ENCODE assay signal across 8 cellular contexts in the genomic region with DNA sequence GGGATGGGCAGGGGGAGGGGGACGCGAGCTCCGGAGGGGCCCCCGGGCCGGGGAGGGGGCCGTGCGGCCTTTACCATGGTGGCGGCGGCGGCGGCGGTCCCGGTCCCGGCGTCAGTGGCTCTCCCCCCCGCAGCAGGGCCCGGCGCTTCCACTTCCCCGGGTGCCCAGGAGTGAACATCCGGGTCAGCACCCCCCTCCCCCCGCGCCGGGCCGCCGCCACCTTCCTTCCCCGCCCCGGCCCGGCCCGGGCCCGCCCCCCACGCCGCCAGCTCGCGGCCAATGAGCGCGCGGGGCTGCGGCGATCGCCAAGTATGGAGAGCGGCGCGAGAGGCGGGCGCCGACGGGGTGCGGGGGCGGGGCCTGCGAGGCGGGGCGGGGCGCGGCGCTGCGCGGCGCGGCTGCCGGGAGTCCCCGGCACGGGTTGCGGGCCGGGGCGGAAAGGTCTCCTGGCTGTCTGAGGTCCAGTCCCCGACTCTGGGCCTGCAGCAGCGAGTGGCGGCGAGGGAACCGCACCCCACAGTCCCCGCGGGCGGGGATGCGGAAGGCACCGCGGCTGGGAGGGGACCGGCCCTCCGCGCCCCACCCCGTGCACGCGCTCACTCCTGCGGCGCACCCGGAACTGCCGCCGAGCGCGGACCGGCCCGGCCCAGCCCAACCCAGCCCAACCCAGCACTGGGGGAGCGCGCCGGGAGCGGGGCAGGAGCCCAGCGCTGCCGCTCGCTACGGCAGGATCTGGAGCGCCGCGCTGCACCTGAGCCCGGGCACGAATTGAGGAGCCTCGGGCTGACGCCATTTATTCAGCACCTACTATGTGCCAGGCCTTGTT. TPM values are rescaled to one million over a fixed set of nuclear protein-coding genes. Genes with fewer than 3 reads are reported as not detected.
DNase-seq lines count a peak whose midpoint lies in the region; TF ChIP-seq lines count a peak whose summit lies in the region.

Gene CAPZB, minus strand, starts transcription at position 178 of the 826 bp plus-strand sequence. Its CDS starts 101 bp downstream, at position 77.

- TF ChIP-seq CTCF in fibroblast of the aortic adventitia (IDR thresholded peaks at IDR 0.05; ENCODE audit: insufficient read depth, low read length) (no peak), nephron progenitor cell (IDR thresholded peaks at IDR 0.05) (no peak)

- H3K36me3 Mint-ChIP-seq in nephron progenitor cell (ENCODE audit: low read depth), result peaks cover 5% of the 10 kb centered on the region
- peaks cover 17% of the 10 kb centered on the region for H3K36me3 Mint-ChIP-seq in stimulated activated naive CD8-positive, alpha-beta T cell treated with anti-CD3 and anti-CD28 coated beads, Interleukin-15, Interleukin-2, amounts not matched to agents 100 ng/mL and 50 ng/mL, for 24 hours (ENCODE audit: low read depth)

- H3K9me2 ChIP-seq in GM23248 (ENCODE audit: insufficient read depth), result no peaks in the 10 kb centered on the region
- H3K9me2 ChIP-seq in Karpas-422 (replicated peaks; ENCODE audit: insufficient read depth, low read length), result no peaks in the 10 kb centered on the region

- H3K4me1 Mint-ChIP-seq in nephron progenitor cell, result peaks cover 59% of the 10 kb centered on the region
- peaks cover 59% of the 10 kb centered on the region for H3K4me1 Mint-ChIP-seq in stimulated activated naive CD8-positive, alpha-beta T cell treated with anti-CD3 and anti-CD28 coated beads, Interleukin-15, Interleukin-2, amounts not matched to agents 100 ng/mL and 50 ng/mL, for 24 hours (ENCODE audit: low read depth)

- H2AFZ ChIP-seq in GM23248 (peak within 1 kb of the TSS; percentile 56), Karpas-422 (ENCODE audit: low read length) (peak within 1 kb of the TSS; percentile 53; the same call in 1 of the 2 replicates)

- no peaks in the 10 kb centered on the region for H3K9me3 ChIP-seq in GM23248 (ENCODE audit: low read depth)
- no peaks in the 10 kb centered on the region for H3K9me3 ChIP-seq in Karpas-422 (ENCODE audit: low read length)

- no peaks in the 10 kb centered on the region for H3K36me3 ChIP-seq in GM23248 (ENCODE audit: low read depth)
- H3K36me3 ChIP-seq in Karpas-422 (ENCODE audit: insufficient read depth, low read length), result peaks cover 7% of the 10 kb centered on the region; the same call in 1 of the 2 replicates

- peaks cover 51% of the 10 kb centered on the region for H3K4me1 ChIP-seq in GM23248 (ENCODE audit: insufficient read depth)
- H3K4me1 ChIP-seq in Karpas-422 (ENCODE audit: low read length), result peaks cover 40% of the 10 kb centered on the region

- H3K4me2 ChIP-seq in GM23248 (ENCODE audit: unreplicated experiment) (peak within 1 kb of the TSS; percentile 100), Karpas-422 (ENCODE audit: low read depth, low read length, poor library complexity, severe bottlenecking) (peak within 1 kb of the TSS; percentile 97)

- peaks cover 4% of the 10 kb centered on the region for H3K9me3 Mint-ChIP-seq in nephron progenitor cell
- H3K9me3 Mint-ChIP-seq in stimulated activated naive CD8-positive, alpha-beta T cell treated with anti-CD3 and anti-CD28 coated beads, Interleukin-15, Interleukin-2, amounts not matched to agents 100 ng/mL and 50 ng/mL, for 24 hours, result no peaks in the 10 kb centered on the region

- H4K20me1 ChIP-seq in GM23248 (ENCODE audit: insufficient read depth) (peaks cover 29% of the 10 kb centered on the region), Karpas-422 (ENCODE audit: insufficient read depth, low read depth, low read length) (peaks cover 44% of the 10 kb centered on the region)

- H3K27ac Mint-ChIP-seq in nephron progenitor cell, result peak within 1 kb of the TSS; percentile 94
- peak within 1 kb of the TSS; percentile 93 for H3K27ac Mint-ChIP-seq in stimulated activated naive CD8-positive, alpha-beta T cell treated with anti-CD3 and anti-CD28 coated beads, Interleukin-15, Interleukin-2, amounts not matched to agents 100 ng/mL and 50 ng/mL, for 24 hours

- DNase-seq in Daoy (ENCODE audit: low read depth) (peak; percentile 97), GM23248 (peak; percentile 97), Karpas-422 (peak; percentile 97), SHP77 (lab: John Stamatoyannopoulos, UW) (peak; percentile 69 to 87), fibroblast of the aortic adventitia (ENCODE audit: low read depth) (peak; percentile 76), nephron progenitor cell (peak; percentile 95)
- peak; percentile 98 for DNase-seq in activated effector memory CD4-positive, alpha-beta T cell treated with anti-CD3 and anti-CD28 coated beads, Interleukin-2, amount 50 U/mL, for 16 hours

- H3K79me2 ChIP-seq in GM23248 (ENCODE audit: insufficient read depth) (peaks cover 60% of the 10 kb centered on the region), Karpas-422 (ENCODE audit: low read length) (peaks cover 58% of the 10 kb centered on the region)

- 1 to 3% methylated on average over 16 to 27 of the region's 106 CpGs for WGBS in GM23248 (ENCODE audit: low coverage in 1 of 2, low lambda C conversion rate in 2 of 2, missing lambda C conversion rate in 2 of 2), 2 experiments

- peak within 1 kb of the TSS; percentile 97 for H3K4me3 Mint-ChIP-seq in nephron progenitor cell
- H3K4me3 Mint-ChIP-seq in stimulated activated naive CD8-positive, alpha-beta T cell treated with anti-CD3 and anti-CD28 coated beads, Interleukin-15, Interleukin-2, amounts not matched to agents 100 ng/mL and 50 ng/mL, for 24 hours, result peak within 1 kb of the TSS; percentile 94

- in situ Hi-C loops in GM23248 (cut with MboI), result loop anchor here (5.0 kb wide), 1 partner anchor 162 kb away; no protein-coding TSS in a partner anchor

- peak within 1 kb of the TSS; percentile 91 for H3K4me3 ChIP-seq in GM23248
- H3K4me3 ChIP-seq in Karpas-422 (ENCODE audit: low read length), result peak within 1 kb of the TSS; percentile 99
- peak within 1 kb of the TSS; percentile 92 for H3K4me3 ChIP-seq in fibroblast of the aortic adventitia (ENCODE audit: low read depth, low read length)

- H3K9ac ChIP-seq in GM23248 (peak within 1 kb of the TSS; percentile 96), Karpas-422 (ENCODE audit: low read length) (peak within 1 kb of the TSS; percentile 96)

- H3K27me3 ChIP-seq in GM23248 (replicated peaks; ENCODE audit: insufficient read depth) (no peaks in the 10 kb centered on the region), Karpas-422 (ENCODE audit: low read length) (no peaks in the 10 kb centered on the region)

- peaks cover 4% of the 10 kb centered on the region for H3K27me3 Mint-ChIP-seq in nephron progenitor cell (ENCODE audit: low read depth, poor library complexity)
- H3K27me3 Mint-ChIP-seq in stimulated activated naive CD8-positive, alpha-beta T cell treated with anti-CD3 and anti-CD28 coated beads, Interleukin-15, Interleukin-2, amounts not matched to agents 100 ng/mL and 50 ng/mL, for 24 hours, result no peaks in the 10 kb centered on the region

- H3F3A ChIP-seq in GM23248 (ENCODE audit: insufficient read depth), result peaks cover 29% of the 10 kb centered on the region

- peak within 1 kb of the TSS; percentile 82 for H3K27ac ChIP-seq in GM23248
- H3K27ac ChIP-seq in Karpas-422 (ENCODE audit: low read length), result peak within 1 kb of the TSS; percentile 70

RNA-seq across cellular contexts. Expression of gene CAPZB, which starts in this region (rescaled TPM):
- total RNA-seq in Daoy (2014; rRNA removed; shearing (Covaris generic)), result 141 and 154 TPM in 2 replicates
- 188 and 229 TPM in 2 replicates for total RNA-seq in GM23248 (2014; rRNA removed; shearing (Covaris generic))
- 494 and 506 TPM in 2 replicates for polyA plus RNA-seq in GM23248 (2016; fragmentation: Nextera tagmentation; extraction: Ambion mirVana)
- 55.5 and 72.9 TPM in 2 replicates for total RNA-seq in Karpas-422 (2014; rRNA removed; shearing (Covaris generic); ENCODE audit: low replicate concordance)
- 96.6 and 232 TPM in 2 replicates for total RNA-seq in fibroblast of the aortic adventitia (ENCODE audit: low replicate concordance)

Comparison
In these comparisons a context has a peak if more than half of its experiments do, and no peak if none do; other contexts are left out.
1. Peak in every context shown above with its lines: DNase-seq, H3K4me3 ChIP-seq and H3K27ac ChIP-seq.